21 cellular contexts compared by ENCODE assay signal in genomic region chr14:67495827-67496226, GRCh38. TPM values are rescaled to one million over a fixed set of nuclear protein-coding genes. Genes with fewer than 3 reads are reported as not detected.
DNase-seq lines count a peak whose midpoint lies in the region; ATAC-seq and TF ChIP-seq lines count a peak whose summit lies in the region.
"Had no signal": no experiment of that assay in that cellular context is flagged by ENCODE, and none has a peak within 500 bp of the region (broad histone marks: within the 10 kb centered on the region; RNA-seq: fewer than 3 reads in every experiment).

No MANE protein-coding gene starts in this region.

- H3K27me3 ChIP-seq in mesendoderm (ENCODE audit: insufficient read depth, low read length, poor library complexity), result no peaks in the 10 kb centered on the region
- H3K27me3 ChIP-seq: BLaER1 had no signal

- peak overlapping the region; percentile 64 for H3K27ac Mint-ChIP-seq in activated naive CD4-positive, alpha-beta T cell treated with anti-CD3 and anti-CD28 coated beads, Interleukin-2, amount 10 ng/mL, durations not matched to agents 7 days and 5 days
- no peak overlapping the region for H3K27ac Mint-ChIP-seq in activated naive CD4-positive, alpha-beta T cell treated with anti-CD3 and anti-CD28 coated beads, Interleukin-2, amount 50 U/mL, for 72 hours
- H3K27ac Mint-ChIP-seq in chondrocyte (ENCODE audit: unreplicated experiment), result no peak overlapping the region
- H3K27ac Mint-ChIP-seq: B cell; CD4-positive, alpha-beta T cell; CD8-positive, alpha-beta memory T cell had no signal

- no peak overlapping the region for H2AK5ac ChIP-seq in mesendoderm (ENCODE audit: low read length)

- H3K56ac ChIP-seq in mesendoderm (ENCODE audit: low read length), result peak overlapping the region; percentile 25

- H3K4me3 Mint-ChIP-seq in activated naive CD4-positive, alpha-beta T cell treated with anti-CD3 and anti-CD28 coated beads, Interleukin-2, amount 10 ng/mL, durations not matched to agents 7 days and 5 days, result no peak overlapping the region
- no peak overlapping the region for H3K4me3 Mint-ChIP-seq in chondrocyte (ENCODE audit: unreplicated experiment)
- H3K4me3 Mint-ChIP-seq: B cell; CD4-positive, alpha-beta T cell; CD8-positive, alpha-beta memory T cell had no signal

- no peaks in the 10 kb centered on the region for H3K79me2 ChIP-seq in mesendoderm (ENCODE audit: control insufficient read depth, insufficient read depth, low read length)

- H2BK120ac ChIP-seq in mesendoderm (ENCODE audit: low read depth, low read length), result no peak overlapping the region

- TF ChIP-seq CTCF in chondrocyte (IDR thresholded peaks at IDR 0.05), result no peak

- no CpG with 5 or more reads among the region's 1 CpG for WGBS in mesendoderm (ENCODE audit: extremely low coverage, insufficient coverage, low lambda C conversion rate)

- no peak overlapping the region for H3K27ac ChIP-seq in mesendoderm (ENCODE audit: low read depth, low read length)
- H3K27ac ChIP-seq: 22Rv1, BLaER1, C4-2B had no signal

- no peak for ATAC-seq in activated naive CD4-positive, alpha-beta T cell treated with anti-CD3 and anti-CD28 coated beads, Interleukin-2, amount 50 U/mL, for 72 hours
- ATAC-seq in HG03095 (IDR thresholded peaks at IDR 0.05; ENCODE audit: unreplicated experiment), result no peak
- no peak for ATAC-seq in GM21529 (IDR thresholded peaks at IDR 0.05; ENCODE audit: unreplicated experiment)
- no peak for ATAC-seq in GM21423 (IDR thresholded peaks at IDR 0.05; ENCODE audit: unreplicated experiment)
- ATAC-seq: GM12878, HCT116 had no signal

- H3K23ac ChIP-seq in mesendoderm (ENCODE audit: low read length), result no peak overlapping the region

- H3K9me3 Mint-ChIP-seq in activated naive CD4-positive, alpha-beta T cell treated with anti-CD3 and anti-CD28 coated beads, Interleukin-2, amount 10 ng/mL, durations not matched to agents 7 days and 5 days, result peaks cover 30% of the 10 kb centered on the region
- peaks cover 4 to 8% of the 10 kb centered on the region in 2 donors for H3K9me3 Mint-ChIP-seq in activated naive CD4-positive, alpha-beta T cell treated with anti-CD3 and anti-CD28 coated beads, Interleukin-2, amount 50 U/mL, for 72 hours
- peaks cover 11% of the 10 kb centered on the region for H3K9me3 Mint-ChIP-seq in chondrocyte (ENCODE audit: low read depth)
- H3K9me3 Mint-ChIP-seq: CD4-positive, alpha-beta T cell had no signal

- no peak overlapping the region for H4K5ac ChIP-seq in mesendoderm (ENCODE audit: low read length)

- H3K36me3 Mint-ChIP-seq in activated naive CD4-positive, alpha-beta T cell treated with anti-CD3 and anti-CD28 coated beads, Interleukin-2, amount 10 ng/mL, durations not matched to agents 7 days and 5 days, result peaks cover 18% of the 10 kb centered on the region
- peaks cover 13 to 19% of the 10 kb centered on the region in 2 donors for H3K36me3 Mint-ChIP-seq in activated naive CD4-positive, alpha-beta T cell treated with anti-CD3 and anti-CD28 coated beads, Interleukin-2, amount 50 U/mL, for 72 hours
- peaks cover 6% of the 10 kb centered on the region for H3K36me3 Mint-ChIP-seq in chondrocyte (ENCODE audit: low read depth)

- no peak overlapping the region for H3K18ac ChIP-seq in mesendoderm (ENCODE audit: low read length)

- H2BK15ac ChIP-seq in mesendoderm (replicated peaks; ENCODE audit: low read depth), result no peak overlapping the region

- H3K4ac ChIP-seq in mesendoderm (ENCODE audit: low read depth, low read length), result no peak overlapping the region

- CTCF ChIA-PET in activated naive CD4-positive, alpha-beta T cell treated with anti-CD3 and anti-CD28 coated beads, Interleukin-2, amount 10 ng/mL, durations not matched to agents 7 days and 5 days (lab: Charles Lee), result no interaction called here

- H3K79me1 ChIP-seq in mesendoderm (ENCODE audit: low read length), result no peaks in the 10 kb centered on the region

- H3K9ac ChIP-seq in mesendoderm (ENCODE audit: low read length), result no peak overlapping the region
- H3K9ac ChIP-seq: BLaER1 had no signal

- peaks cover 20% of the 10 kb centered on the region for H3K27me3 Mint-ChIP-seq in activated naive CD4-positive, alpha-beta T cell treated with anti-CD3 and anti-CD28 coated beads, Interleukin-2, amount 10 ng/mL, durations not matched to agents 7 days and 5 days
- H3K27me3 Mint-ChIP-seq in chondrocyte (ENCODE audit: low read depth), result peaks cover 3% of the 10 kb centered on the region
- H3K27me3 Mint-ChIP-seq: B cell; CD4-positive, alpha-beta T cell; CD8-positive, alpha-beta memory T cell had no signal

- H3K4me1 Mint-ChIP-seq in activated naive CD4-positive, alpha-beta T cell treated with anti-CD3 and anti-CD28 coated beads, Interleukin-2, amount 10 ng/mL, durations not matched to agents 7 days and 5 days, result peaks cover 20% of the 10 kb centered on the region
- no peaks in the 10 kb centered on the region for H3K4me1 Mint-ChIP-seq in chondrocyte (ENCODE audit: low read depth)

- H2BK5ac ChIP-seq in mesendoderm (ENCODE audit: low read length), result no peak overlapping the region

- H3K4me3 ChIP-seq in mesendoderm (ENCODE audit: low read length), result no peak overlapping the region
- H3K4me3 ChIP-seq: BLaER1, GM12878 had no signal

- H3K4me2 ChIP-seq in mesendoderm (ENCODE audit: low read length), result no peak overlapping the region
- H3K4me2 ChIP-seq: BLaER1 had no signal

- no peak for DNase-seq in activated naive CD4-positive, alpha-beta T cell treated with anti-CD3 and anti-CD28 coated beads, Interleukin-2, amount 10 ng/mL, durations not matched to agents 7 days and 5 days
- no peak for DNase-seq in activated naive CD4-positive, alpha-beta T cell treated with anti-CD3 and anti-CD28 coated beads, Interleukin-2, amount 50 U/mL, for 72 hours (ENCODE audit: low spot score in 2 of 2)
- DNase-seq in chondrocyte (ENCODE audit: low spot score) (peak; percentile 9), mesendoderm (no peak)
- DNase-seq: CD4-positive, alpha-beta T cell; CD8-positive, alpha-beta memory T cell; DMS 273 treated with DMSO at 0.1 percent for 48 hours; DMS79; EL; GDM1; GOT3; H7 had no signal

- H4K8ac ChIP-seq in mesendoderm (ENCODE audit: low read depth, low read length), result no peak overlapping the region

- H3K36me3 ChIP-seq in mesendoderm (ENCODE audit: control insufficient read depth, insufficient read depth, low read length), result no peaks in the 10 kb centered on the region

- peaks cover 5% of the 10 kb centered on the region for H3K4me1 ChIP-seq in mesendoderm (ENCODE audit: control insufficient read depth, low read depth, low read length)
- H3K4me1 ChIP-seq: BLaER1 had no signal

RNA-seq across cellular contexts. Expression of gene TMEM229B, which starts 7.3 kb away (rescaled TPM):
- total RNA-seq in activated naive CD4-positive, alpha-beta T cell treated with anti-CD3 and anti-CD28 coated beads, Interleukin-2, amount 50 U/mL, for 72 hours, result 1 to 10 TPM in 1 of 2 donors, under 1 TPM in 1; 0.93 to 1.0 TPM
- 1.3 to 2.9 TPM (median 1.7 TPM) in 3 replicates for total RNA-seq in chondrocyte
- 0.97 TPM for polyA plus RNA-seq in mesendoderm (2013, experiment 1 of 2)
- polyA plus RNA-seq in mesendoderm (2013, experiment 2 of 2), result 1.0 TPM

RNA-seq across cellular contexts. Expression of gene PLEKHH1, which starts 37.3 kb away (rescaled TPM):
- 1 to 10 TPM; 1.1 to 9.1 TPM for total RNA-seq in activated naive CD4-positive, alpha-beta T cell treated with anti-CD3 and anti-CD28 coated beads, Interleukin-2, amount 50 U/mL, for 72 hours
- total RNA-seq in chondrocyte, result 0.65 to 2.8 TPM (median 1.1 TPM) in 3 replicates
- polyA plus RNA-seq in mesendoderm (2013, experiment 1 of 2), result 9.7 TPM
- polyA plus RNA-seq in mesendoderm (2013, experiment 2 of 2), result 10.1 TPM
- polyA plus RNA-seq: CD8-positive, alpha-beta memory T cell had no signal
